Comparison of ENCODE assay signal across 19 cellular contexts in genomic region chr10:72796538-72796937, GRCh38.
A peak's percentile ranks its signal among the peaks of the same experiment; 100 is the strongest.
DNase-seq lines count a peak whose midpoint lies in the region; ATAC-seq and TF ChIP-seq lines count a peak whose summit lies in the region.
"Had no signal": no experiment of that assay in that cellular context is flagged by ENCODE, and none has a peak within 500 bp of the region (broad histone marks: within the 10 kb centered on the region; RNA-seq: fewer than 3 reads in every experiment).

No MANE protein-coding gene starts in this region.

- POLR2A ChIA-PET in HEK293 (lab: Yijun Ruan, JAX) (no interaction called here), HEK293T (lab: Yijun Ruan, JAX) (no interaction called here), WTC11 (lab: Charles Lee) (no interaction called here)

- no peaks in the 10 kb centered on the region for H3K36me3 ChIP-seq in HEK293 (ENCODE audit: control insufficient read depth in 2 of 2, insufficient read depth in 1 of 2, low read length in 2 of 2)
- H3K36me3 ChIP-seq: BE2C, BLaER1 had no signal

- TF ChIP-seq CTCF in HEK293 (tag by site-specific recombination; IDR thresholded peaks at IDR 0.05) (no peak), WTC11 (IDR thresholded peaks at IDR 0.05) (no peak)

- H3K4me3 ChIP-seq in HEK293 (ENCODE audit: low read depth, low read length): no peak overlapping the region
- H3K4me3 ChIP-seq: BLaER1 had no signal

- intact Hi-C loops in posterior cingulate gyrus (cut with DNase I): no loop called here

- no peaks in the 10 kb centered on the region for H3K36me3 Mint-ChIP-seq in WTC11
- H3K36me3 Mint-ChIP-seq: CD4-positive, CD25-positive, alpha-beta regulatory T cell; CD8-positive, alpha-beta memory T cell had no signal

- DNase-seq in HEK293T (ENCODE audit: extremely low spot score): no peak
- DNase-seq in WTC11 (ENCODE audit: low spot score): no peak
- DNase-seq in DMS114 treated with DMSO at 0.1 percent for 48 hours (lab: John Stamatoyannopoulos, UW; ENCODE audit: unreplicated experiment): no peak
- no peak for DNase-seq in posterior cingulate gyrus
- DNase-seq: 8988T; ACHN; BE2C; C1 segment of cervical spinal cord; CD4-positive, alpha-beta memory T cell; CD4-positive, CD25-positive, alpha-beta regulatory T cell; CD8-positive, alpha-beta memory T cell; COR-L47; DMS 273 treated with DMSO at 0.1 percent for 48 hours; DMS79 treated with DMSO at 0.1 percent for 48 hours; GF-D8 had no signal

- ATAC-seq in WTC11 (no peak), GM21737 (IDR thresholded peaks at IDR 0.05; ENCODE audit: unreplicated experiment) (no peak)

- H3K9me3 Mint-ChIP-seq in WTC11: no peaks in the 10 kb centered on the region
- H3K9me3 Mint-ChIP-seq: CD14-positive monocyte; CD4-positive, alpha-beta memory T cell; CD4-positive, CD25-positive, alpha-beta regulatory T cell; CD8-positive, alpha-beta memory T cell had no signal

- H3K9me3 ChIP-seq in HEK293 (ENCODE audit: control insufficient read depth, insufficient read depth, low read depth, low read length): no peaks in the 10 kb centered on the region
- H3K9me3 ChIP-seq: BE2C, BLaER1 had no signal

- peaks cover 41% of the 10 kb centered on the region for H3K4me1 Mint-ChIP-seq in WTC11

- H3K4me1 ChIP-seq in HEK293 (ENCODE audit: control insufficient read depth, insufficient read depth, low read length): peaks cover 12% of the 10 kb centered on the region
- H3K4me1 ChIP-seq: BE2C had no signal

- CTCF ChIA-PET in HEK293 (lab: Yijun Ruan, JAX) (interaction anchor here (0.6 kb wide), 1 partner anchor 33 kb away, joined by 3 read pairs; no protein-coding TSS in a partner anchor), HEK293T (lab: Yijun Ruan, JAX) (no interaction called here), WTC11 (lab: Charles Lee) (no interaction called here)

- H3K27ac Mint-ChIP-seq in WTC11: no peak overlapping the region
- H3K27ac Mint-ChIP-seq: CD8-positive, alpha-beta memory T cell had no signal

- no peak overlapping the region for H3K27ac ChIP-seq in HEK293 (ENCODE audit: extremely low read depth, low read depth, low read length)
- H3K27ac ChIP-seq: BLaER1 had no signal

- H3K4me3 Mint-ChIP-seq in WTC11: no peak overlapping the region
- H3K4me3 Mint-ChIP-seq: CD14-positive monocyte; CD4-positive, alpha-beta memory T cell; CD8-positive, alpha-beta memory T cell had no signal

- H3K27me3 Mint-ChIP-seq in WTC11 (ENCODE audit: low read depth): no peaks in the 10 kb centered on the region
- H3K27me3 Mint-ChIP-seq: CD4-positive, alpha-beta memory T cell; CD4-positive, CD25-positive, alpha-beta regulatory T cell; CD8-positive, alpha-beta memory T cell had no signal

TF ChIP-seq in HEK293, 187 proteins besides CTCF, POLR2A, EP300 and RAD21:
- no peak for TF ChIP-seq ZNF174 (tag by site-specific recombination; IDR thresholded peaks at IDR 0.05)
- TF ChIP-seq ZNF121 (tag by site-specific recombination; IDR thresholded peaks at IDR 0.05): peak; percentile 67; the same call in 1 of the 2 replicates

TF ChIP-seq in HEK293T, 16 proteins besides CTCF, POLR2A, EP300 and RAD21:
- TF ChIP-seq ZNF384 (IDR thresholded peaks at IDR 0.05): 0 out of 2 replicates have a peak, but pooled peaks have one; percentile 22
- no peak for TF ChIP-seq BHLHE40 (IDR thresholded peaks at IDR 0.05; ENCODE audit: borderline replicate concordance)

TF ChIP-seq in WTC11, 78 proteins besides CTCF, POLR2A, EP300 and RAD21:
- TF ChIP-seq ZNF121 (CRISPR knock-in tag; IDR thresholded peaks at IDR 0.05): peak; percentile 75; the same call in 1 of the 2 replicates
- TF ChIP-seq ZNF219 (CRISPR knock-in tag; IDR thresholded peaks at IDR 0.05; ENCODE audit: borderline replicate concordance): no peak
- TF ChIP-seq ZNF232 (CRISPR knock-in tag; IDR thresholded peaks at IDR 0.05): no peak

Comparison
In these comparisons a context has a peak if more than half of its experiments do, and no peak if none do; other contexts are left out.
1. Of the 8 proteins assayed by ChIP-seq in both HEK293 and WTC11: peak only in HEK293: none; only in WTC11: none; in both: ZNF121; in neither: 7.